Comparison of ENCODE assay signal across 1 cellular context in the genomic region with DNA sequence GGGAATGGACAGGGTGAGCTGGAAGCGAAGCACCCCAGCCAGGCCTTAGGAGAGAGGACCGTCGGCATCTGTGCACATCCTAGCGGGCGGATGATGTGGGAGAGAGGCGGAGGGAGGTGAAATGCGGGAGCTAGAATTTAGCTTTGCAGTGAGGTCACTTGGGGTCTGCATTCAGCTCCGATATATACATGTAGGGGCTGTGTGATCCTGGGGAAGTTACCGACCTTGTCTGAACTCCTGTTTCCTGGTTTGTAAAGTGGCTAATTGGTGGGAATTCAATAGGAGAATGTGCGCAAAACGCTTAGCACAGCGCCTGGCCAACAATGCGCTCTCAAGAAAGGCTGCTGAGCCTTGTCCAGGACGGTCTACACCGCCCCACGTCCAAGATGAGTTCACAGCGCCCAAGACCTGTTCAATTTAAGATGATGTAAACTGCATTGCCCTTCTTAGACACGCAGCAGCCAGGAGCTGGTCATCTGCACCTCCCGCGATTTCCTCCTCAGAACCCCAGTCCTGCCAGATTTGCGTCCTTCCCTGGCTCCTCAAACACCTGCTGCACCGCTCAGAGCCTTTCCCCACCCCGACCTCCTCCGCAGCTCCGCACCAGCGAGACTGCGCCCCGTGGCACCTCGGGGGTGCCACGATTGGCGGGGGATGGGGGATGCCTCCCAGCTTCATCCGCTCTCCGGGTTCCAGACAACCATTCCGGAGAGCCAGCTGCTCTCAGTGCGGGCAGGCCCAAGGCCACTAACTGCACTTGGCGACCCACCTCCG.
TF ChIP-seq lines count a peak whose summit lies in the region.

No MANE protein-coding gene starts in this region.

TF ChIP-seq in GM23338, 12 proteins besides CTCF, POLR2A, EP300 and RAD21:
- peak; percentile 31 for TF ChIP-seq EZH2phosphoT487 (IDR thresholded peaks at IDR 0.05; ENCODE audit: unreplicated experiment)
- TF ChIP-seq ETS1 (IDR thresholded peaks at IDR 0.05): no peak
- no peak for TF ChIP-seq ZNF331 (CRISPR knock-in tag; IDR thresholded peaks at IDR 0.05; ENCODE audit: low read depth)
- peak; percentile 92 for TF ChIP-seq EZH2 (IDR thresholded peaks at IDR 0.05; ENCODE audit: low read depth, unreplicated experiment)
- no peak for TF ChIP-seq CREB1 (CRISPR knock-in tag; IDR thresholded peaks at IDR 0.05; ENCODE audit: low read depth)
- TF ChIP-seq STAT1 (IDR thresholded peaks at IDR 0.05; ENCODE audit: unreplicated experiment): no peak
- no peak for TF ChIP-seq ZNF114 (CRISPR knock-in tag; IDR thresholded peaks at IDR 0.05)
- TF ChIP-seq, protein P1, sequence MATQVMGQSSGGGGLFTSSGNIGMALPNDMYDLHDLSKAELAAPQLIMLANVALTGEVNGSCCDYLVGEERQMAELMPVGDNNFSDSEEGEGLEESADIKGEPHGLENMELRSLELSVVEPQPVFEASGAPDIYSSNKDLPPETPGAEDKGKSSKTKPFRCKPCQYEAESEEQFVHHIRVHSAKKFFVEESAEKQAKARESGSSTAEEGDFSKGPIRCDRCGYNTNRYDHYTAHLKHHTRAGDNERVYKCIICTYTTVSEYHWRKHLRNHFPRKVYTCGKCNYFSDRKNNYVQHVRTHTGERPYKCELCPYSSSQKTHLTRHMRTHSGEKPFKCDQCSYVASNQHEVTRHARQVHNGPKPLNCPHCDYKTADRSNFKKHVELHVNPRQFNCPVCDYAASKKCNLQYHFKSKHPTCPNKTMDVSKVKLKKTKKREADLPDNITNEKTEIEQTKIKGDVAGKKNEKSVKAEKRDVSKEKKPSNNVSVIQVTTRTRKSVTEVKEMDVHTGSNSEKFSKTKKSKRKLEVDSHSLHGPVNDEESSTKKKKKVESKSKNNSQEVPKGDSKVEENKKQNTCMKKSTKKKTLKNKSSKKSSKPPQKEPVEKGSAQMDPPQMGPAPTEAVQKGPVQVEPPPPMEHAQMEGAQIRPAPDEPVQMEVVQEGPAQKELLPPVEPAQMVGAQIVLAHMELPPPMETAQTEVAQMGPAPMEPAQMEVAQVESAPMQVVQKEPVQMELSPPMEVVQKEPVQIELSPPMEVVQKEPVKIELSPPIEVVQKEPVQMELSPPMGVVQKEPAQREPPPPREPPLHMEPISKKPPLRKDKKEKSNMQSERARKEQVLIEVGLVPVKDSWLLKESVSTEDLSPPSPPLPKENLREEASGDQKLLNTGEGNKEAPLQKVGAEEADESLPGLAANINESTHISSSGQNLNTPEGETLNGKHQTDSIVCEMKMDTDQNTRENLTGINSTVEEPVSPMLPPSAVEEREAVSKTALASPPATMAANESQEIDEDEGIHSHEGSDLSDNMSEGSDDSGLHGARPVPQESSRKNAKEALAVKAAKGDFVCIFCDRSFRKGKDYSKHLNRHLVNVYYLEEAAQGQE (IDR thresholded peaks at IDR 0.05; ENCODE audit: unreplicated experiment): no peak
- TF ChIP-seq NANOG (IDR thresholded peaks at IDR 0.05; ENCODE audit: borderline replicate concordance): no peak
- TF ChIP-seq, protein P2, sequence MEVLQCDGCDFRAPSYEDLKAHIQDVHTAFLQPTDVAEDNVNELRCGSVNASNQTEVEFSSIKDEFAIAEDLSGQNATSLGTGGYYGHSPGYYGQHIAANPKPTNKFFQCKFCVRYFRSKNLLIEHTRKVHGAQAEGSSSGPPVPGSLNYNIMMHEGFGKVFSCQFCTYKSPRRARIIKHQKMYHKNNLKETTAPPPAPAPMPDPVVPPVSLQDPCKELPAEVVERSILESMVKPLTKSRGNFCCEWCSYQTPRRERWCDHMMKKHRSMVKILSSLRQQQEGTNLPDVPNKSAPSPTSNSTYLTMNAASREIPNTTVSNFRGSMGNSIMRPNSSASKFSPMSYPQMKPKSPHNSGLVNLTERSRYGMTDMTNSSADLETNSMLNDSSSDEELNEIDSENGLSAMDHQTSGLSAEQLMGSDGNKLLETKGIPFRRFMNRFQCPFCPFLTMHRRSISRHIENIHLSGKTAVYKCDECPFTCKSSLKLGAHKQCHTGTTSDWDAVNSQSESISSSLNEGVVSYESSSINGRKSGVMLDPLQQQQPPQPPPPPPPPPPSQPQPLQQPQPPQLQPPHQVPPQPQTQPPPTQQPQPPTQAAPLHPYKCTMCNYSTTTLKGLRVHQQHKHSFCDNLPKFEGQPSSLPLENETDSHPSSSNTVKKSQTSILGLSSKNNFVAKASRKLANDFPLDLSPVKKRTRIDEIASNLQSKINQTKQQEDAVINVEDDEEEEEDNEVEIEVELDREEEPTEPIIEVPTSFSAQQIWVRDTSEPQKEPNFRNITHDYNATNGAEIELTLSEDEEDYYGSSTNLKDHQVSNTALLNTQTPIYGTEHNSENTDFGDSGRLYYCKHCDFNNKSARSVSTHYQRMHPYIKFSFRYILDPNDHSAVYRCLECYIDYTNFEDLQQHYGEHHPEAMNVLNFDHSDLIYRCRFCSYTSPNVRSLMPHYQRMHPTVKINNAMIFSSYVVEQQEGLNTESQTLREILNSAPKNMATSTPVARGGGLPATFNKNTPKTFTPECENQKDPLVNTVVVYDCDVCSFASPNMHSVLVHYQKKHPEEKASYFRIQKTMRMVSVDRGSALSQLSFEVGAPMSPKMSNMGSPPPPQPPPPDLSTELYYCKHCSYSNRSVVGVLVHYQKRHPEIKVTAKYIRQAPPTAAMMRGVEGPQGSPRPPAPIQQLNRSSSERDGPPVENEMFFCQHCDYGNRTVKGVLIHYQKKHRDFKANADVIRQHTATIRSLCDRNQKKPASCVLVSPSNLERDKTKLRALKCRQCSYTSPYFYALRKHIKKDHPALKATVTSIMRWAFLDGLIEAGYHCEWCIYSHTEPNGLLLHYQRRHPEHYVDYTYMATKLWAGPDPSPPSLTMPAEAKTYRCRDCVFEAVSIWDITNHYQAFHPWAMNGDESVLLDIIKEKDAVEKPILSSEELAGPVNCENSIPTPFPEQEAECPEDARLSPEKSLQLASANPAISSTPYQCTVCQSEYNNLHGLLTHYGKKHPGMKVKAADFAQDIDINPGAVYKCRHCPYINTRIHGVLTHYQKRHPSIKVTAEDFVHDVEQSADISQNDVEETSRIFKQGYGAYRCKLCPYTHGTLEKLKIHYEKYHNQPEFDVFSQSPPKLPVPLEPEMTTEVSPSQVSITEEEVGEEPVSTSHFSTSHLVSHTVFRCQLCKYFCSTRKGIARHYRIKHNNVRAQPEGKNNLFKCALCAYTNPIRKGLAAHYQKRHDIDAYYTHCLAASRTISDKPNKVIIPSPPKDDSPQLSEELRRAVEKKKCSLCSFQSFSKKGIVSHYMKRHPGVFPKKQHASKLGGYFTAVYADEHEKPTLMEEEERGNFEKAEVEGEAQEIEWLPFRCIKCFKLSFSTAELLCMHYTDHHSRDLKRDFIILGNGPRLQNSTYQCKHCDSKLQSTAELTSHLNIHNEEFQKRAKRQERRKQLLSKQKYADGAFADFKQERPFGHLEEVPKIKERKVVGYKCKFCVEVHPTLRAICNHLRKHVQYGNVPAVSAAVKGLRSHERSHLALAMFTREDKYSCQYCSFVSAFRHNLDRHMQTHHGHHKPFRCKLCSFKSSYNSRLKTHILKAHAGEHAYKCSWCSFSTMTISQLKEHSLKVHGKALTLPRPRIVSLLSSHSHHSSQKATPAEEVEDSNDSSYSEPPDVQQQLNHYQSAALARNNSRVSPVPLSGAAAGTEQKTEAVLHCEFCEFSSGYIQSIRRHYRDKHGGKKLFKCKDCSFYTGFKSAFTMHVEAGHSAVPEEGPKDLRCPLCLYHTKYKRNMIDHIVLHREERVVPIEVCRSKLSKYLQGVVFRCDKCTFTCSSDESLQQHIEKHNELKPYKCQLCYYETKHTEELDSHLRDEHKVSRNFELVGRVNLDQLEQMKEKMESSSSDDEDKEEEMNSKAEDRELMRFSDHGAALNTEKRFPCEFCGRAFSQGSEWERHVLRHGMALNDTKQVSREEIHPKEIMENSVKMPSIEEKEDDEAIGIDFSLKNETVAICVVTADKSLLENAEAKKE (CRISPR knock-in tag; IDR thresholded peaks at IDR 0.05): no peak
